In the genomic region with DNA sequence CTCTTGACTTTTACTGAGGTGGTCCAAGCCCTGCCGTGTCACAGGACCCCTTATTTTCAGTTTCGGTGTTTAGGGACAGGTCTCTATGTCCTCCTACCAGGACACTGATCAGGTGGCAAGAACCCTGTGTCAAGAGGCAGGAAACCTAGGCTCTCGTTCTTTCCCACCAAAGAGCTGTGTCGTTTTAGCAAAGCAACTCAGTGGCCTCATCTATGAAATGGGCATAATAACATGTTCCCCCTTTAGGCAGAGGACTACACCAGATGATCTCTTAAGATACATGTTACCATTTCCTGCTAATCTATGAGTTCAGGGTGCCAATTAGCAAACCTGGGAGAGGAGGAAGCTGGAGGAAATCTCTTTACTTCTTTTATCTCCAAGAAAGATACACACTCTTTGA, we compare ENCODE assay signal across 14 cellular contexts. TPM values are rescaled to one million over a fixed set of nuclear protein-coding genes. Genes with fewer than 3 reads are reported as not detected.
DNase-seq lines count a peak whose midpoint lies in the region; ATAC-seq, FAIRE-seq and TF ChIP-seq lines count a peak whose summit lies in the region.
"Had no signal": no experiment of that assay in that cellular context is flagged by ENCODE, and none has a peak within 500 bp of the region (broad histone marks: within the 10 kb centered on the region; RNA-seq: fewer than 3 reads in every experiment).

No MANE protein-coding gene starts in this region.

- peaks cover 22% of the 10 kb centered on the region for H3K79me1 ChIP-seq in mesendoderm (ENCODE audit: low read length)

- H4K5ac ChIP-seq in mesendoderm (ENCODE audit: low read length) = no peak overlapping the region

- no peak overlapping the region for H3K9ac ChIP-seq in SK-N-SH
- H3K9ac ChIP-seq in mesendoderm (ENCODE audit: low read length) = peak overlapping the region; percentile 87

- 100% methylated on average over 4 of the region's 4 CpGs for WGBS in SK-N-SH (ENCODE audit: low lambda C conversion rate)
- WGBS in mesendoderm (ENCODE audit: extremely low coverage, insufficient coverage, low lambda C conversion rate) = no CpG with 5 or more reads among the region's 4 CpGs

- no peak overlapping the region for H2BK15ac ChIP-seq in mesendoderm (replicated peaks; ENCODE audit: low read depth)

- no peak overlapping the region for H2AFZ ChIP-seq in SK-N-SH (ENCODE audit: low read depth)

- H3K9me3 ChIP-seq in SK-N-SH (no peaks in the 10 kb centered on the region), thoracic aorta (no peaks in the 10 kb centered on the region)

- 0 out of 2 replicates have a peak overlapping the region, but pooled peaks have one; percentile 89 for H3K4me2 ChIP-seq in SK-N-SH
- H3K4me2 ChIP-seq in mesendoderm (ENCODE audit: low read length) = peak overlapping the region; percentile 74

- no peaks in the 10 kb centered on the region for H3K27me3 ChIP-seq in SK-N-SH (ENCODE audit: insufficient read depth)
- no peaks in the 10 kb centered on the region for H3K27me3 ChIP-seq in mesendoderm (ENCODE audit: insufficient read depth, low read length, poor library complexity)
- H3K27me3 ChIP-seq in thoracic aorta (replicated peaks; ENCODE audit: insufficient read depth) = no peaks in the 10 kb centered on the region

- no peak overlapping the region for H3K23ac ChIP-seq in mesendoderm (ENCODE audit: low read length)

- DNase-seq in SK-N-SH (no peak), astrocyte of the cerebellum (ENCODE audit: low read depth) (no peak), mesendoderm (peak; percentile 48), thoracic aorta (ENCODE audit: low spot score) (no peak), RCC 7860 (ENCODE audit: low spot score) (no peak), NCI-H2196 (lab: John Stamatoyannopoulos, UW; ENCODE audit: unreplicated experiment) (no peak)
- DNase-seq: left ventricle myocardium superior; NCI-H2029 treated with DMSO at 0.1 percent for 48 hours; Right ventricle myocardium superior; stimulated activated CD4-positive, alpha-beta T cell treated with anti-CD3 and anti-CD28 coated beads, Interleukin-2, amount 100 ng/mL, for 24 hours had no signal

- peaks cover 65% of the 10 kb centered on the region for H3K79me2 ChIP-seq in SK-N-SH (ENCODE audit: insufficient read depth)
- peaks cover 34% of the 10 kb centered on the region for H3K79me2 ChIP-seq in mesendoderm (ENCODE audit: control insufficient read depth, insufficient read depth, low read length)

- in situ Hi-C loops in astrocyte of the cerebellum (cut with HindIII; ENCODE audit: low sequenced_read_pairs) = loop anchor here (5.0 kb wide), 1 partner anchor 102 kb away; no protein-coding TSS in a partner anchor

- TF ChIP-seq EP300 in SK-N-SH (IDR thresholded peaks at IDR 0.05; ENCODE audit: borderline replicate concordance in 1 of 2, low read depth in 1 of 2, low read length in 1 of 2) = no peak

- POLR2A ChIA-PET in SK-N-SH (lab: Yijun Ruan, JAX) = no interaction called here

- ATAC-seq in SK-N-SH treated with all-trans-retinoic acid at 6 μM for 48 hours (no peak), thoracic aorta (ENCODE audit: insufficient number of reproducible peaks, low FRiP score, low read depth) (no peak), HG03097 (IDR thresholded peaks at IDR 0.05; ENCODE audit: low FRiP score, unreplicated experiment) (no peak)
- ATAC-seq: left ventricle myocardium superior had no signal

- TF ChIP-seq RAD21 in SK-N-SH (IDR thresholded peaks at IDR 0.05; ENCODE audit: low read length) = no peak

- H3K27ac ChIP-seq in SK-N-SH (ENCODE audit: low read depth in 2 of 2, low read length in 1 of 2) (no peak overlapping the region), mesendoderm (ENCODE audit: low read depth, low read length) (no peak overlapping the region), thoracic aorta (peak overlapping the region; percentile 80 to 93)

- no peak overlapping the region for H2BK5ac ChIP-seq in mesendoderm (ENCODE audit: low read length)

- no peak overlapping the region for H3K18ac ChIP-seq in mesendoderm (ENCODE audit: low read length)

- CTCF ChIA-PET in SK-N-SH (lab: Yijun Ruan, JAX) = interaction anchor here (1.1 kb wide), 1 partner anchor 12 kb away, joined by 3 read pairs; no protein-coding TSS in a partner anchor

- FAIRE-seq in RCC 7860 (lab: Jason Lieb, UNC) = no peak
- FAIRE-seq: A204.1, endometrium had no signal

- TF ChIP-seq CTCF in SK-N-SH (IDR thresholded peaks at IDR 0.05) = no peak
- TF ChIP-seq CTCF in astrocyte of the cerebellum (IDR thresholded peaks at IDR 0.05; ENCODE audit: low read depth, low read length, missing control alignments) = no peak
- TF ChIP-seq CTCF in thoracic aorta (IDR thresholded peaks at IDR 0.05) = no peak

- no peaks in the 10 kb centered on the region for H4K20me1 ChIP-seq in SK-N-SH (ENCODE audit: insufficient read depth)

- no peak overlapping the region for H2BK120ac ChIP-seq in mesendoderm (ENCODE audit: low read depth, low read length)

- H4K8ac ChIP-seq in mesendoderm (ENCODE audit: low read depth, low read length) = no peak overlapping the region

- peaks cover 8% of the 10 kb centered on the region in 2 experiments; a peak in 3 of 4 replicates for H3K4me1 ChIP-seq in SK-N-SH (ENCODE audit: control insufficient read depth in 1 of 2, insufficient read depth in 2 of 2, low read depth in 1 of 2, low read length in 1 of 2)
- H3K4me1 ChIP-seq in mesendoderm (ENCODE audit: control insufficient read depth, low read depth, low read length) = peaks cover 21% of the 10 kb centered on the region
- peaks cover 29 to 44% of the 10 kb centered on the region in 2 donors for H3K4me1 ChIP-seq in thoracic aorta (ENCODE audit: control insufficient read depth in 1 of 2, low read depth in 2 of 2)

- H3F3A ChIP-seq in SK-N-SH (replicated peaks; ENCODE audit: insufficient read depth) = peaks cover 11% of the 10 kb centered on the region

- peak overlapping the region; percentile 97 for H3K56ac ChIP-seq in mesendoderm (ENCODE audit: low read length)

- H2AK5ac ChIP-seq in mesendoderm (ENCODE audit: low read length) = no peak overlapping the region

- H3K4ac ChIP-seq in mesendoderm (ENCODE audit: low read depth, low read length) = no peak overlapping the region

- H3K9me2 ChIP-seq in SK-N-SH = no peaks in the 10 kb centered on the region

- H3K4me3 ChIP-seq in SK-N-SH (ENCODE audit: low read depth in 2 of 2, low read length in 1 of 2) = no peak overlapping the region
- H3K4me3 ChIP-seq in astrocyte of the cerebellum (ENCODE audit: low read depth, low read length) = peak overlapping the region; percentile 87
- no peak overlapping the region for H3K4me3 ChIP-seq in mesendoderm (ENCODE audit: low read length)
- peak overlapping the region; percentile 96 for H3K4me3 ChIP-seq in thoracic aorta

- H3K36me3 ChIP-seq in SK-N-SH (replicated peaks in 1 of 2; ENCODE audit: control insufficient read depth in 1 of 2, insufficient read depth in 2 of 2, low read length in 1 of 2) = no peaks in the 10 kb centered on the region
- H3K36me3 ChIP-seq in mesendoderm (ENCODE audit: control insufficient read depth, insufficient read depth, low read length) = no peaks in the 10 kb centered on the region
- no peaks in the 10 kb centered on the region for H3K36me3 ChIP-seq in thoracic aorta

TF ChIP-seq in SK-N-SH, 30 proteins besides CTCF, POLR2A, EP300 and RAD21 (continues in another document):
- TF ChIP-seq, protein P1, sequence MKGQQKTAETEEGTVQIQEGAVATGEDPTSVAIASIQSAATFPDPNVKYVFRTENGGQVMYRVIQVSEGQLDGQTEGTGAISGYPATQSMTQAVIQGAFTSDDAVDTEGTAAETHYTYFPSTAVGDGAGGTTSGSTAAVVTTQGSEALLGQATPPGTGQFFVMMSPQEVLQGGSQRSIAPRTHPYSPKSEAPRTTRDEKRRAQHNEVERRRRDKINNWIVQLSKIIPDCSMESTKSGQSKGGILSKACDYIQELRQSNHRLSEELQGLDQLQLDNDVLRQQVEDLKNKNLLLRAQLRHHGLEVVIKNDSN (IDR thresholded peaks at IDR 0.05; ENCODE audit: borderline replicate concordance, low read depth) = no peak
- no peak for TF ChIP-seq TEAD4 (IDR thresholded peaks at IDR 0.05; ENCODE audit: borderline replicate concordance, insufficient read depth)
- TF ChIP-seq POLR2AphosphoS5 (IDR thresholded peaks at IDR 0.05; ENCODE audit: low read depth, low read length) = no peak
- no peak for TF ChIP-seq CHD2 (IDR thresholded peaks at IDR 0.05; ENCODE audit: low read length, partially characterized antibody)
- TF ChIP-seq SIN3A (IDR thresholded peaks at IDR 0.05; ENCODE audit: borderline replicate concordance, low read depth, low read length) = no peak
- TF ChIP-seq GATA2 (CRISPR knock-in tag; IDR thresholded peaks at IDR 0.05) = no peak
- no peak for TF ChIP-seq RCOR1 (IDR thresholded peaks at IDR 0.05; ENCODE audit: low read length)
- no peak for TF ChIP-seq GABPA (IDR thresholded peaks at IDR 0.05; ENCODE audit: low read depth)
- TF ChIP-seq FOXJ3 (CRISPR knock-in tag; IDR thresholded peaks at IDR 0.05) = no peak
- TF ChIP-seq TCF12 (IDR thresholded peaks at IDR 0.05) = no peak

TF ChIP-seq in SK-N-SH treated with all-trans-retinoic acid at 6 μM for 48 hours, 23 proteins besides CTCF, POLR2A, EP300 and RAD21 (continues in another document):
- TF ChIP-seq ISL1 (CRISPR knock-in tag; IDR thresholded peaks at IDR 0.05) (no peak), CSDC2 (CRISPR knock-in tag; IDR thresholded peaks at IDR 0.05) (no peak), PPARA (CRISPR knock-in tag; IDR thresholded peaks at IDR 0.05; ENCODE audit: borderline replicate concordance) (no peak), ZNF565 (CRISPR knock-in tag; conservative IDR thresholded peaks at IDR 0.05; ENCODE audit: low read depth) (no peak), ZNF70 (CRISPR knock-in tag; IDR thresholded peaks at IDR 0.05) (no peak), ZNF8 (CRISPR knock-in tag; IDR thresholded peaks at IDR 0.05) (no peak), RARB (CRISPR knock-in tag; IDR thresholded peaks at IDR 0.05) (no peak)
- TF ChIP-seq, protein P2, sequence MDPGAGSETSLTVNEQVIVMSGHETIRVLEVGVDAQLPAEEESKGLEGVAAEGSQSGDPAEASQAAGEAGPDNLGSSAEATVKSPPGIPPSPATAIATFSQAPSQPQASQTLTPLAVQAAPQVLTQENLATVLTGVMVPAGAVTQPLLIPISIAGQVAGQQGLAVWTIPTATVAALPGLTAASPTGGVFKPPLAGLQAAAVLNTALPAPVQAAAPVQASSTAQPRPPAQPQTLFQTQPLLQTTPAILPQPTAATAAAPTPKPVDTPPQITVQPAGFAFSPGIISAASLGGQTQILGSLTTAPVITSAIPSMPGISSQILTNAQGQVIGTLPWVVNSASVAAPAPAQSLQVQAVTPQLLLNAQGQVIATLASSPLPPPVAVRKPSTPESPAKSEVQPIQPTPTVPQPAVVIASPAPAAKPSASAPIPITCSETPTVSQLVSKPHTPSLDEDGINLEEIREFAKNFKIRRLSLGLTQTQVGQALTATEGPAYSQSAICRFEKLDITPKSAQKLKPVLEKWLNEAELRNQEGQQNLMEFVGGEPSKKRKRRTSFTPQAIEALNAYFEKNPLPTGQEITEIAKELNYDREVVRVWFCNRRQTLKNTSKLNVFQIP (CRISPR knock-in tag; IDR thresholded peaks at IDR 0.05; ENCODE audit: borderline replicate concordance, low read depth) = no peak

RNA-seq across cellular contexts. Expression of a gene that starts 1.9 kb away (rescaled TPM):
- polyA plus RNA-seq in SK-N-SH (2012; rRNA removed) = 22.4 and 23.0 TPM in 2 replicates
- polyA plus RNA-seq in SK-N-SH (2012; cell fraction: cytosol; rRNA removed) = 30.5 and 34.5 TPM in 2 replicates
- 17.8 and 28.6 TPM in 2 replicates for polyA plus RNA-seq in SK-N-SH (2012; cell fraction: nucleus; rRNA removed)
- polyA plus RNA-seq in mesendoderm (2013, experiment 1 of 2) = 61.9 TPM
- polyA plus RNA-seq in mesendoderm (2013, experiment 2 of 2) = 62.7 TPM
- total RNA-seq in thoracic aorta = 100 to 1,000 TPM in 1 of 2 donors, 10 to 100 TPM in 1; 92.9 to 110 TPM

Comparison
In these comparisons a context has a peak if more than half of its experiments do, and no peak if none do; other contexts are left out.
1. H3K27ac ChIP-seq: peak in thoracic aorta (2 of 2); none in SK-N-SH (0 of 2) and mesendoderm (single experiment).
2. H3K4me3 ChIP-seq: peak in astrocyte of the cerebellum (single experiment) and thoracic aorta (single experiment); none in SK-N-SH (0 of 2) and mesendoderm (single experiment).